Comparison of ENCODE assay signal across 8 cellular contexts in the genomic region with DNA sequence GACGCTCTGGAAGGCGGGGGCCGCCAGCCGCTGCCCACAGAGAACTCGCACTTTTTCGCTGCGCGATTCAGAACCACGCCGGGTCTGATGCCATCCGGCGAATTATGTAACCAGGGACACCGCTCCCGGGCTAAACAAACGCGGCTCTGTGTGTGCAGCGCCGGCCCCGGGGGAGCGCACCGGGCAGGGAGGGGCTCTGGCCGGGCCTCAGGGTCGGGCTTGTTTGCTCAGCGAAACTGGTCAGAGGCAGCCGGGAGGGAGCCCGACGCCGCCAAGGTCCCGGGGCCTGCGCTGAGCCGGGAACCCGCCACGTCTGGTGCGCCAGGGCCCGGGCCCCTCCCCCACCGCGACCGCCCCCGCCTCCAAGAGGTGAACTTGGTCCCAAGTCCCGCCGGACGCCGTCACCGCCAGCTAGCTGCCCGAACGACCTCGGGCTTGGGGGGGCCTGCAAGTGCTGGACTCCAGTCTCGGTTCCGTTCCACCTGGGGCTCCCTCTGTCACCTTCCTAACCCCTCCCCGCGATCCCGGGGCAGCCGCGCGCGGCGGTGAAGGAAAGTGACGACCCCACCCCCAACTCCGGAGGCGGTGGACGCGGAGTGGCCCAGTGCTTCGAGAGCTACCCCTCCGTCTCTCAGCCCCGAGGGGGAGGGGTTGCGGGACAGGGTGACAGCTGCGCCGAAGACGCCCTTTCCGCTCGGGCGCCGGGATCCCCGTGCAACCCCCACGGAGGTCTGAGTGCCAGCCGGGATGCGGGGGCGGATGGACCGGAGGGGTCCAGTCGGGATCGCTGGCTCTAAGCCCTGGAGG. TPM values are rescaled to one million over a fixed set of nuclear protein-coding genes. Genes with fewer than 3 reads are reported as not detected.
DNase-seq lines count a peak whose midpoint lies in the region; ATAC-seq, FAIRE-seq and TF ChIP-seq lines count a peak whose summit lies in the region.

No MANE protein-coding gene starts in this region.

- H2AFZ ChIP-seq in endothelial cell of umbilical vein (ENCODE audit: low read depth, low read length): peak overlapping the region; percentile 53

- POLR2A ChIA-PET in endothelial cell of umbilical vein (lab: Charles Lee): interaction anchor here (1.1 to 2.5 kb wide), 5 partner anchors 9 to 53 kb away, joined by 3 to 13 read pairs (median 8); no protein-coding TSS in a partner anchor

- BruUV-seq in endothelial cell of umbilical vein (replicated peaks; lab: Mats Ljungman, UMichigan): TSS peak; percentile 4

- H3K36me3 ChIP-seq in endothelial cell of umbilical vein (ENCODE audit: control insufficient read depth in 2 of 2, extremely low read depth in 1 of 2, insufficient read depth in 2 of 2, low read length in 2 of 2): no peaks in the 10 kb centered on the region

- peak overlapping the region; percentile 85 for H3K27ac ChIP-seq in endothelial cell of umbilical vein (ENCODE audit: insufficient read depth, low read depth, low read length)

- H3K4me1 Mint-ChIP-seq in mesothelial cell of epicardium: peaks cover 42% of the 10 kb centered on the region
- H3K4me1 Mint-ChIP-seq in stimulated activated naive B cell treated with anti-CD40 and anti-IgM and Interleukin-4, amounts not matched to agents 10 μg/mL and 1 μg/mL and 100 μg/mL, for 72 hours: peaks cover 38 to 57% of the 10 kb centered on the region in 2 donors

- H3K9me3 ChIP-seq in endothelial cell of umbilical vein (replicated peaks; ENCODE audit: control insufficient read depth, insufficient read depth, low read length): no peaks in the 10 kb centered on the region

- no peak for TF ChIP-seq CTCF in endothelial cell of umbilical vein (IDR thresholded peaks at IDR 0.05; ENCODE audit: extremely low read depth in 1 of 2, insufficient read depth in 1 of 2, low read depth in 1 of 2, low read length in 2 of 2)
- no peak for TF ChIP-seq CTCF in mesothelial cell of epicardium (IDR thresholded peaks at IDR 0.05; ENCODE audit: unreplicated experiment)

- peak overlapping the region; percentile 87 for H3K27ac Mint-ChIP-seq in mesothelial cell of epicardium
- peak overlapping the region; percentile 87 for H3K27ac Mint-ChIP-seq in stimulated activated naive B cell treated with anti-CD40 and anti-IgM and Interleukin-4, amounts not matched to agents 10 μg/mL and 1 μg/mL and 100 μg/mL, for 72 hours

- no peaks in the 10 kb centered on the region for H3K36me3 Mint-ChIP-seq in mesothelial cell of epicardium
- H3K36me3 Mint-ChIP-seq in stimulated activated naive B cell treated with anti-CD40 and anti-IgM and Interleukin-4, amounts not matched to agents 10 μg/mL and 1 μg/mL and 100 μg/mL, for 72 hours: no peaks in the 10 kb centered on the region

- TF ChIP-seq POLR2A in GM15510 (IDR thresholded peaks at IDR 0.05; ENCODE audit: borderline replicate concordance, extremely low read depth, insufficient read length) (peak; percentile 32), endothelial cell of umbilical vein (IDR thresholded peaks at IDR 0.05; ENCODE audit: low read depth, low read length) (no peak)

- no peaks in the 10 kb centered on the region for H3K9me1 ChIP-seq in endothelial cell of umbilical vein (replicated peaks; ENCODE audit: control insufficient read depth, extremely low read depth, insufficient read depth, low read length)

- peaks cover 13% of the 10 kb centered on the region for H4K20me1 ChIP-seq in endothelial cell of umbilical vein (replicated peaks; ENCODE audit: control insufficient read depth, extremely low read depth, insufficient read depth, low read length)

- dilution Hi-C loops in endothelial cell of umbilical vein (cut with MboI; ENCODE audit: extremely low pct_ligation_motif_present, low sequenced_read_pairs): no loop called here

- peaks cover 0 to 4% of the 10 kb centered on the region in 2 experiments for H3K27me3 ChIP-seq in endothelial cell of umbilical vein (ENCODE audit: control insufficient read depth in 2 of 2, insufficient read depth in 2 of 2, low read length in 2 of 2)

- DNase-seq in NCI-H2171 (lab: John Stamatoyannopoulos, UW): peak; percentile 25
- peak; percentile 39 for DNase-seq in activated T-cell treated with anti-CD3 and anti-CD28 coated beads for 1 hour (ENCODE audit: low read depth)
- DNase-seq in endothelial cell of umbilical vein (ENCODE audit: low read depth, low spot score): peak; percentile 54
- peak; percentile 42 to 73 for DNase-seq in mesothelial cell of epicardium (ENCODE audit: low spot score in 2 of 2, unreplicated experiment in 2 of 2)
- DNase-seq in stimulated activated naive B cell treated with anti-CD40 and anti-IgM and Interleukin-4, amounts not matched to agents 10 μg/mL and 1 μg/mL and 100 μg/mL, for 72 hours: peak; percentile 63

- H3K4me3 ChIP-seq in endothelial cell of umbilical vein (replicated peaks in 1 of 3; ENCODE audit: insufficient read depth in 1 of 3, low read depth in 1 of 3, low read length in 3 of 3): peak overlapping the region; percentile 88 to 100 (median 93)

- CTCF ChIA-PET in endothelial cell of umbilical vein (lab: Charles Lee): interaction anchor here (0.8 to 4.5 kb wide), 9 partner anchors 9 to 58 kb away, joined by 5 to 27 read pairs (median 13); no protein-coding TSS in a partner anchor

- no peaks in the 10 kb centered on the region for H3K9me3 Mint-ChIP-seq in mesothelial cell of epicardium
- no peaks in the 10 kb centered on the region for H3K9me3 Mint-ChIP-seq in stimulated activated naive B cell treated with anti-CD40 and anti-IgM and Interleukin-4, amounts not matched to agents 10 μg/mL and 1 μg/mL and 100 μg/mL, for 72 hours

- H3K27me3 Mint-ChIP-seq in mesothelial cell of epicardium (ENCODE audit: low read depth): no peaks in the 10 kb centered on the region
- H3K27me3 Mint-ChIP-seq in stimulated activated naive B cell treated with anti-CD40 and anti-IgM and Interleukin-4, amounts not matched to agents 10 μg/mL and 1 μg/mL and 100 μg/mL, for 72 hours: no peaks in the 10 kb centered on the region

- H3K9ac ChIP-seq in endothelial cell of umbilical vein (replicated peaks; ENCODE audit: extremely low read depth, insufficient read depth, low read length): peak overlapping the region; percentile 84

- H3K79me2 ChIP-seq in endothelial cell of umbilical vein (ENCODE audit: control insufficient read depth, insufficient read depth, low read length): peaks cover 56% of the 10 kb centered on the region

- intact Hi-C loops in endothelial cell of umbilical vein (cut with micrococcal nuclease): loop anchor here (1.0 kb wide), 4 partner anchors 8 to 73 kb away; a partner anchor contains a TSS

- peak overlapping the region; percentile 83 for H3K4me2 ChIP-seq in endothelial cell of umbilical vein (ENCODE audit: insufficient read depth, low read length)

- H3K4me1 ChIP-seq in endothelial cell of umbilical vein (ENCODE audit: control insufficient read depth, extremely low read depth, insufficient read depth, low read length): peaks cover 33% of the 10 kb centered on the region

- ATAC-seq in HG02610 (IDR thresholded peaks at IDR 0.05; ENCODE audit: unreplicated experiment) (peak; percentile 25), HG03565 (IDR thresholded peaks at IDR 0.05; ENCODE audit: unreplicated experiment) (no peak)
- peak; percentile 41 to 48 for ATAC-seq in stimulated activated naive B cell treated with anti-CD40 and anti-IgM and Interleukin-4, amounts not matched to agents 10 μg/mL and 1 μg/mL and 100 μg/mL, for 72 hours (replicated peaks)

- peak overlapping the region; percentile 83 for H3K4me3 Mint-ChIP-seq in mesothelial cell of epicardium
- peak overlapping the region; percentile 87 to 90 for H3K4me3 Mint-ChIP-seq in stimulated activated naive B cell treated with anti-CD40 and anti-IgM and Interleukin-4, amounts not matched to agents 10 μg/mL and 1 μg/mL and 100 μg/mL, for 72 hours

- FAIRE-seq in endothelial cell of umbilical vein (lab: Jason Lieb, UNC): peak; percentile 75

TF ChIP-seq in endothelial cell of umbilical vein, 7 proteins besides CTCF, POLR2A, EP300 and RAD21:
- TF ChIP-seq MYC (IDR thresholded peaks at IDR 0.05; ENCODE audit: low read depth, low read length): no peak
- no peak for TF ChIP-seq JUN (IDR thresholded peaks at IDR 0.05; ENCODE audit: borderline replicate concordance, insufficient read depth, insufficient read length, low read depth)
- no peak for TF ChIP-seq FOS (IDR thresholded peaks at IDR 0.05; ENCODE audit: borderline replicate concordance, insufficient read depth, low read length)
- no peak for TF ChIP-seq POLR2AphosphoS5 (IDR thresholded peaks at IDR 0.05; ENCODE audit: insufficient read depth, low read depth, low read length)

RNA-seq across cellular contexts. Expression of a gene that starts 0.8 kb away (rescaled TPM):
- 128 and 142 TPM in 2 replicates for total RNA-seq in endothelial cell of umbilical vein
- polyA plus RNA-seq in endothelial cell of umbilical vein: 120 and 146 TPM in 2 replicates
- 159 and 167 TPM in 2 replicates for polyA plus RNA-seq in endothelial cell of umbilical vein (2011; cell fraction: cytosol; rRNA removed)
- 177 and 178 TPM in 2 replicates for polyA plus RNA-seq in endothelial cell of umbilical vein (2011; cell fraction: nucleus; rRNA removed)
- 99.2 and 104 TPM in 2 replicates for polyA plus RNA-seq in endothelial cell of umbilical vein (2012)
- polyA minus RNA-seq in endothelial cell of umbilical vein: 215 and 262 TPM in 2 replicates
- 45.4 TPM for polyA minus RNA-seq in endothelial cell of umbilical vein (2011; cell fraction: cytosol; rRNA and poly(A)+ RNA removed)
- 94.7 and 98.2 TPM in 2 replicates for polyA minus RNA-seq in endothelial cell of umbilical vein (2011; cell fraction: nucleus; rRNA and poly(A)+ RNA removed)
- total RNA-seq in mesothelial cell of epicardium: 210 to 218 TPM (median 216 TPM) in 3 replicates

RNA-seq across cellular contexts. Expression of a gene that starts 27.1 kb away (rescaled TPM):
- total RNA-seq in endothelial cell of umbilical vein (2.2 and 3.0 TPM in 2 replicates), mesothelial cell of epicardium (4.0 to 5.3 TPM (median 4.7 TPM) in 3 replicates)
- polyA plus RNA-seq in endothelial cell of umbilical vein: 1.0 and 1.1 TPM in 2 replicates
- 0.50 and 0.96 TPM in 2 replicates for polyA plus RNA-seq in endothelial cell of umbilical vein (2011; cell fraction: cytosol; rRNA removed)
- 9.2 and 11.1 TPM in 2 replicates for polyA plus RNA-seq in endothelial cell of umbilical vein (2011; cell fraction: nucleus; rRNA removed)
- polyA plus RNA-seq in endothelial cell of umbilical vein (2012): 1.4 and 2.0 TPM in 2 replicates
- 2.4 and 3.1 TPM in 2 replicates for polyA minus RNA-seq in endothelial cell of umbilical vein
- polyA minus RNA-seq in endothelial cell of umbilical vein (2011; cell fraction: cytosol; rRNA and poly(A)+ RNA removed): not detected
- polyA minus RNA-seq in endothelial cell of umbilical vein (2011; cell fraction: nucleus; rRNA and poly(A)+ RNA removed): 4.6 and 8.9 TPM in 2 replicates
